ENCODE assay signal across 8 cellular contexts in the genomic region with DNA sequence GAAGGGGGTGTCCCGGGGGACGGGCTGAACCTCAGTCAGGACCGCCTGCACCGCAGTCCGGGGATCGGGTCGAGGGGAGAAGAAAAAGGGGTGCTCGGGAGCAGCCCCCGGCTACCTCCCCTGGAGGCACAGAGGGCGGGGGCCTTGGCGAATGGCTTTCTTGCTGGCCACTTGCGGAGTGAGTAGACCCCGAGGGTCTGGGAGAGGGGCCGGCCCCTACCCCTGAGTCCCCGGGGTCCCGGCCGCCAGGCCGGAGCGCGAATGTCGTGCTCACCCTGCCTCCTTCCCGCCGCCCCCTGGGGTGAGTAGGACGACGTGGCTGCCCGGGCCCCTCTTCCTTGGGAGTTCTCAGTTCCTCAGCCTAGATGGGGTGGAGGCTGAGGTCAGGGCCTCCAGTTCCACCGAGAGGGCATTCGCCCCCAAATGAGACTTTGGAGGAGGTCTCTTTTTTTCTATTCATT.
A peak's percentile ranks its signal among the peaks of the same experiment; 100 is the strongest.
DNase-seq lines count a peak whose midpoint lies in the region; ATAC-seq and TF ChIP-seq lines count a peak whose summit lies in the region.

No MANE protein-coding gene starts in this region.

- no peaks in the 10 kb centered on the region for H3K9me3 ChIP-seq in right atrium auricular region

- peak overlapping the region; percentile 83 for H3K4me3 Mint-ChIP-seq in activated CD8-positive, alpha-beta T cell treated with anti-CD3 and anti-CD28 coated beads, Interleukin-2, amount 10 ng/mL, durations not matched to agents 7 days and 5 days

- peak overlapping the region; percentile 87 for H3K27ac Mint-ChIP-seq in activated CD8-positive, alpha-beta T cell treated with anti-CD3 and anti-CD28 coated beads, Interleukin-2, amount 10 ng/mL, durations not matched to agents 7 days and 5 days

- no peaks in the 10 kb centered on the region for H3K36me3 Mint-ChIP-seq in activated CD8-positive, alpha-beta T cell treated with anti-CD3 and anti-CD28 coated beads, Interleukin-2, amount 10 ng/mL, durations not matched to agents 7 days and 5 days (ENCODE audit: low read depth)

- peak overlapping the region; percentile 80 to 85 for H3K27ac ChIP-seq in right atrium auricular region

- peak; percentile 21 for ATAC-seq in GM19397 (IDR thresholded peaks at IDR 0.05; ENCODE audit: unreplicated experiment)
- peak; percentile 31 for ATAC-seq in HG03571 (IDR thresholded peaks at IDR 0.05; ENCODE audit: unreplicated experiment)
- peak; percentile 34 for ATAC-seq in activated CD8-positive, alpha-beta T cell treated with anti-CD3 and anti-CD28 coated beads, Interleukin-2, amount 10 ng/mL, durations not matched to agents 7 days and 5 days

- POLR2A ChIA-PET in activated CD8-positive, alpha-beta T cell treated with anti-CD3 and anti-CD28 coated beads, Interleukin-2, amount 10 ng/mL, durations not matched to agents 7 days and 5 days (lab: Charles Lee): interaction anchor here (0.6 kb wide), 2 partner anchors 258 to 780 kb away, joined by 3 to 4 read pairs; no protein-coding TSS in a partner anchor

- peaks cover 2% of the 10 kb centered on the region for H3K27me3 Mint-ChIP-seq in activated CD8-positive, alpha-beta T cell treated with anti-CD3 and anti-CD28 coated beads, Interleukin-2, amount 10 ng/mL, durations not matched to agents 7 days and 5 days (ENCODE audit: low read depth)

- peak; percentile 75 for DNase-seq in DMS53 (lab: John Stamatoyannopoulos, UW)
- no peak for DNase-seq in activated CD8-positive, alpha-beta T cell treated with anti-CD3 and anti-CD28 coated beads, Interleukin-2, amount 10 ng/mL, durations not matched to agents 7 days and 5 days
- DNase-seq in right atrium auricular region (ENCODE audit: low spot score): no peak
- DNase-seq in skeletal muscle cell (ENCODE audit: low read depth): no peak
- DNase-seq in NCI-H524 treated with DMSO at 0.1 percent for 48 hours (lab: John Stamatoyannopoulos, UW): no peak
- DNase-seq in NCI-H446 treated with DMSO at 0.1 percent for 48 hours (lab: John Stamatoyannopoulos, UW): no peak

- peaks cover 29% of the 10 kb centered on the region for H3K4me1 Mint-ChIP-seq in activated CD8-positive, alpha-beta T cell treated with anti-CD3 and anti-CD28 coated beads, Interleukin-2, amount 10 ng/mL, durations not matched to agents 7 days and 5 days (ENCODE audit: low read depth)

- no peaks in the 10 kb centered on the region for H3K27me3 ChIP-seq in right atrium auricular region

- peaks cover 0 to 59% of the 10 kb centered on the region in 2 donors for H3K4me1 ChIP-seq in right atrium auricular region

- no peak for TF ChIP-seq CTCF in right atrium auricular region (IDR thresholded peaks at IDR 0.05)

- CTCF ChIA-PET in activated CD8-positive, alpha-beta T cell treated with anti-CD3 and anti-CD28 coated beads, Interleukin-2, amount 10 ng/mL, durations not matched to agents 7 days and 5 days (lab: Charles Lee): interaction anchor here (1.4 to 4.0 kb wide), 3 partner anchors 9 to 39 kb away, joined by 3 to 16 read pairs (median 5); no protein-coding TSS in a partner anchor

- H3K4me3 ChIP-seq in right atrium auricular region: peak overlapping the region; percentile 57 to 73
- H3K4me3 ChIP-seq in skeletal muscle cell (ENCODE audit: low read depth, low read length): peak overlapping the region; percentile 70

- no peaks in the 10 kb centered on the region for H3K9me3 Mint-ChIP-seq in activated CD8-positive, alpha-beta T cell treated with anti-CD3 and anti-CD28 coated beads, Interleukin-2, amount 10 ng/mL, durations not matched to agents 7 days and 5 days (ENCODE audit: insufficient read depth)

- no peaks in the 10 kb centered on the region for H3K36me3 ChIP-seq in right atrium auricular region
